Comparison of ENCODE assay signal across 8 cellular contexts in the genomic region with DNA sequence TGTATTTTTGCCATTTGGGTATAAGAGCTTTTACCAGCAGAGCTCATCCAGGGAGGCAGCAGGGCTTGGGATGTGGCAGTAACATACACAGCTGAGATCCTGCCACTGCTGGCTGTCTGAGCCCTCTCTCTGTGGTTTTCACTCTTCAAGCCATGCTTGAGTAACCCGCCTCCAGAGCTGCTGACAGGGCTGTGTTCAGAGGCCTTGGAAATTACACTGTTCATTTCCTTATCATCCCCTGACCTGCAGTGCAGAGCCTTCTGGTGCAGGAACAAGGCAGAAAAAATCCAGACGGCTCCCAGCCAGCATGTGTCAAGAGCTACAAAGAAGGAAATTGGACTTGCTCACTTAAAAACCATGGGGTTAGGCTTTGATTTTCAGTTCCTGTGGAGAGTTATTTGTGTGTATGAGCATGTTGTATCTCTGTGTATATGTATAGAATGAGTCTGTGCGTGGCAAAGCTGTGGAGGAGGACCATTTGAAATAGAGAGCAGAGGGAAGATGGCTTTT. TPM values are rescaled to one million over a fixed set of nuclear protein-coding genes. Genes with fewer than 3 reads are reported as not detected.
A peak's percentile ranks its signal among the peaks of the same experiment; 100 is the strongest.
DNase-seq lines count a peak whose midpoint lies in the region; ATAC-seq and TF ChIP-seq lines count a peak whose summit lies in the region.

No MANE protein-coding gene starts in this region.

- H2AFZ ChIP-seq in Loucy (ENCODE audit: low read length) = no peak overlapping the region

- ATAC-seq in GM19463 (IDR thresholded peaks at IDR 0.05; ENCODE audit: unreplicated experiment) (peak; percentile 74), omental fat pad (ENCODE audit: low FRiP score) (peak; percentile 97), thoracic aorta (ENCODE audit: insufficient number of reproducible peaks, low FRiP score, low read depth) (peak; percentile 50), HG03097 (IDR thresholded peaks at IDR 0.05; ENCODE audit: low FRiP score, unreplicated experiment) (no peak)

- H3K9me3 ChIP-seq in Loucy (ENCODE audit: insufficient read depth, low read depth, low read length) (no peaks in the 10 kb centered on the region), thoracic aorta (no peaks in the 10 kb centered on the region)

- H3K36me3 ChIP-seq in Loucy (ENCODE audit: insufficient read depth, low read length) (peaks cover 11% of the 10 kb centered on the region; the same call in 1 of the 2 replicates), thoracic aorta (no peaks in the 10 kb centered on the region)

- H3K4me1 ChIP-seq in Loucy (ENCODE audit: insufficient read depth, low read length, poor library complexity, severe bottlenecking) = peaks cover 44% of the 10 kb centered on the region
- H3K4me1 ChIP-seq in thoracic aorta (ENCODE audit: control insufficient read depth in 1 of 2, low read depth in 2 of 2) = peaks cover 11 to 37% of the 10 kb centered on the region in 2 donors

- no peaks in the 10 kb centered on the region for H3K9me2 ChIP-seq in Loucy (replicated peaks; ENCODE audit: low read depth, low read length)

- no peak overlapping the region for H3K9ac ChIP-seq in Loucy (ENCODE audit: low read depth, low read length, poor library complexity, severe bottlenecking)

- DNase-seq in DMS153 (lab: John Stamatoyannopoulos, UW) = peak; percentile 49
- DNase-seq in activated T-cell treated with anti-CD3 and anti-CD28 coated beads for 1 hour (ENCODE audit: low read depth) = peak; percentile 7
- DNase-seq in fibroblast of villous mesenchyme (ENCODE audit: low read depth) = peak; percentile 96
- peak; percentile 28 for DNase-seq in omental fat pad (ENCODE audit: low spot score)
- DNase-seq in thoracic aorta (ENCODE audit: low spot score) = peak; percentile 6

- H3F3A ChIP-seq in Loucy (ENCODE audit: low read depth) = peaks cover 2% of the 10 kb centered on the region; the same call in 1 of the 2 replicates

- TF ChIP-seq CTCF in Loucy (conservative IDR thresholded peaks at IDR 0.05; ENCODE audit: low read length) = no peak
- TF ChIP-seq CTCF in fibroblast of villous mesenchyme (IDR thresholded peaks at IDR 0.05; ENCODE audit: insufficient read depth, low read depth, low read length) = no peak
- TF ChIP-seq CTCF in omental fat pad (IDR thresholded peaks at IDR 0.05) = no peak
- TF ChIP-seq CTCF in thoracic aorta (IDR thresholded peaks at IDR 0.05) = no peak

- H3K27ac ChIP-seq in thoracic aorta = peak overlapping the region in 1 of 2 donors; percentile 7

- H4K20me1 ChIP-seq in Loucy (ENCODE audit: insufficient read depth, low read length, poor library complexity, severe bottlenecking) = peaks cover 46% of the 10 kb centered on the region

- peaks cover 89% of the 10 kb centered on the region for H3K79me2 ChIP-seq in Loucy (ENCODE audit: insufficient read depth, low read length)

- peak overlapping the region; percentile 40 for H3K4me2 ChIP-seq in Loucy (ENCODE audit: low read depth, low read length, poor library complexity, severe bottlenecking)

- H3K4me3 ChIP-seq in Loucy (ENCODE audit: low read length, poor library complexity, severe bottlenecking) (no peak overlapping the region), fibroblast of villous mesenchyme (ENCODE audit: low read depth, low read length) (no peak overlapping the region), thoracic aorta (no peak overlapping the region)

- H3K27me3 ChIP-seq in Loucy (ENCODE audit: insufficient read depth, low read length, poor library complexity, severe bottlenecking) (no peaks in the 10 kb centered on the region), thoracic aorta (replicated peaks; ENCODE audit: insufficient read depth) (no peaks in the 10 kb centered on the region)

RNA-seq across cellular contexts. Expression of a gene that starts 47.0 kb away (rescaled TPM):
- 20.6 and 22.5 TPM in 2 replicates for total RNA-seq in fibroblast of villous mesenchyme
- total RNA-seq in omental fat pad = 10 to 100 TPM; 26.1 to 32.4 (median 29.6) TPM
- 10 to 100 TPM; 25.2 to 38.8 TPM for total RNA-seq in thoracic aorta

Comparison
In these comparisons a context has a peak if more than half of its experiments do, and no peak if none do; other contexts are left out.
1. DNase-seq: peak in every context shown above with its lines; median percentile 96 in fibroblast of villous mesenchyme; 49 in DMS153; 28 in omental fat pad; 7 in activated T-cell treated with anti-CD3 and anti-CD28 coated beads for 1 hour; 6 in thoracic aorta.